8 cellular contexts compared by ENCODE assay signal in genomic region chr6:30885481-30885998, GRCh38. TPM values are rescaled to one million over a fixed set of nuclear protein-coding genes. Genes with fewer than 3 reads are reported as not detected.
A peak's percentile ranks its signal among the peaks of the same experiment; 100 is the strongest.
DNase-seq lines count a peak whose midpoint lies in the region; ATAC-seq, FAIRE-seq and TF ChIP-seq lines count a peak whose summit lies in the region.

No MANE protein-coding gene starts in this region.

- peaks cover 7% of the 10 kb centered on the region for H4K20me1 ChIP-seq in osteoblast (ENCODE audit: insufficient read depth, low read length)

- CTCF ChIA-PET in A549 (lab: Yijun Ruan, JAX), result interaction anchor here (0.5 to 3.7 kb wide), 9 partner anchors 27 to 494 kb away, joined by 3 to 25 read pairs (median 3); partner anchors contain the start of gene IER3

- H2AFZ ChIP-seq in osteoblast (ENCODE audit: low read length), result peak overlapping the region; percentile 54

- peak; percentile 28 to 60 for DNase-seq in A549 (ENCODE audit: low read depth in 1 of 2, low spot score in 1 of 2)
- DNase-seq in GM10266 (ENCODE audit: extremely low spot score), result peak; percentile 47
- DNase-seq in T-helper 17 cell, result no peak
- peak; percentile 19 for DNase-seq in fibroblast of villous mesenchyme (ENCODE audit: low read depth)
- DNase-seq in osteoblast (ENCODE audit: insufficient read length, low spot score, missing footprints), result peak; percentile 85

- TF ChIP-seq CTCF in A549 (IDR thresholded peaks at IDR 0.05) (no peak), GM10266 (IDR thresholded peaks at IDR 0.05; ENCODE audit: control insufficient read depth, insufficient read depth, low read depth, missing control alignments) (no peak), fibroblast of villous mesenchyme (IDR thresholded peaks at IDR 0.05; ENCODE audit: insufficient read depth, low read depth, low read length) (no peak), osteoblast (IDR thresholded peaks at IDR 0.05; ENCODE audit: extremely low read depth, low read depth, low read length) (no peak)

- H3K27ac ChIP-seq in A549, result peak overlapping the region; percentile 99
- peak overlapping the region; percentile 3 for H3K27ac ChIP-seq in osteoblast (ENCODE audit: low read depth, low read length)

- no peak for TF ChIP-seq RAD21 in A549 (conservative IDR thresholded peaks at IDR 0.05 in 1 of 2, IDR thresholded peaks at IDR 0.05 in 1 of 2)

- H3K27me3 Mint-ChIP-seq in T-helper 17 cell, result peaks cover 13% of the 10 kb centered on the region

- peak overlapping the region; percentile 90 for H3K4me3 Mint-ChIP-seq in T-helper 17 cell

- H3K36me3 ChIP-seq in osteoblast (ENCODE audit: insufficient read depth, low read length), result no peaks in the 10 kb centered on the region

- ATAC-seq in A549, result peak; percentile 28 to 38; a peak in 5 of 6 replicates
- ATAC-seq in T-helper 17 cell, result no peak
- no peak for ATAC-seq in GM18858 (IDR thresholded peaks at IDR 0.05; ENCODE audit: unreplicated experiment)
- ATAC-seq in GM21447 (IDR thresholded peaks at IDR 0.05; ENCODE audit: unreplicated experiment), result no peak
- ATAC-seq in HG02678 (IDR thresholded peaks at IDR 0.05; ENCODE audit: unreplicated experiment), result no peak

- H3K27ac Mint-ChIP-seq in T-helper 17 cell, result no peak overlapping the region

- peaks cover 7% of the 10 kb centered on the region for H3K36me3 Mint-ChIP-seq in T-helper 17 cell (ENCODE audit: low read depth)

- peaks cover 40% of the 10 kb centered on the region for H3K4me1 ChIP-seq in A549
- H3K4me1 ChIP-seq in osteoblast (ENCODE audit: insufficient read depth, low read length), result peaks cover 44% of the 10 kb centered on the region

- no peaks in the 10 kb centered on the region for H3K9me3 ChIP-seq in A549
- no peaks in the 10 kb centered on the region for H3K9me3 ChIP-seq in T-helper 17 cell (ENCODE audit: control insufficient read depth, low read length, poor library complexity, severe bottlenecking)
- no peaks in the 10 kb centered on the region for H3K9me3 ChIP-seq in osteoblast (ENCODE audit: low read depth, low read length)

- no peak for FAIRE-seq in A549 (lab: Jason Lieb, UNC)

- peaks cover 21% of the 10 kb centered on the region for H3K79me2 ChIP-seq in osteoblast (ENCODE audit: insufficient read depth, low read length)

- TF ChIP-seq POLR2A in A549 (IDR thresholded peaks at IDR 0.05; ENCODE audit: low read length), result no peak

- peak overlapping the region; percentile 74 for H3K4me2 ChIP-seq in A549
- H3K4me2 ChIP-seq in osteoblast (ENCODE audit: insufficient read depth, low read length), result peak overlapping the region; percentile 96

- H3K4me3 ChIP-seq in A549 (peak overlapping the region; percentile 98), fibroblast of villous mesenchyme (ENCODE audit: low read depth, low read length) (peak overlapping the region; percentile 74), osteoblast (ENCODE audit: insufficient read depth, low read length) (peak overlapping the region; percentile 79)

- H3K27me3 ChIP-seq in osteoblast (ENCODE audit: insufficient read depth, low read length), result no peaks in the 10 kb centered on the region

- no peak for TF ChIP-seq EP300 in A549 (IDR thresholded peaks at IDR 0.05)

- 5% methylated on average over 7 of the region's 7 CpGs for WGBS in A549 (ENCODE audit: missing lambda C conversion rate)

- POLR2A ChIA-PET in A549 (lab: Yijun Ruan, JAX), result interaction anchor here (0.5 to 2.0 kb wide), 6 partner anchors 22 to 207 kb away, joined by 3 to 10 read pairs (median 3); partner anchors contain the start of genes GTF2H4 and IER3

- H3K4me1 Mint-ChIP-seq in T-helper 17 cell, result peaks cover 29% of the 10 kb centered on the region

TF ChIP-seq in A549, 52 proteins besides CTCF, POLR2A, EP300 and RAD21:
- TF ChIP-seq CHD4 (IDR thresholded peaks at IDR 0.05; ENCODE audit: borderline replicate concordance) (no peak), SREBF2 (IDR thresholded peaks at IDR 0.05) (no peak), MAFK (IDR thresholded peaks at IDR 0.05; ENCODE audit: partially characterized antibody) (no peak), TFCP2L1 (CRISPR knock-in tag; IDR thresholded peaks at IDR 0.05) (no peak), JUNB (IDR thresholded peaks at IDR 0.05) (no peak), ZSCAN20 (CRISPR knock-in tag; IDR thresholded peaks at IDR 0.05) (no peak), MAX (IDR thresholded peaks at IDR 0.05) (no peak; the same call in 1 of the 2 replicates), CHD2 (IDR thresholded peaks at IDR 0.05; ENCODE audit: low read length, partially characterized antibody) (no peak), E2F6 (IDR thresholded peaks at IDR 0.05; ENCODE audit: borderline replicate concordance, low read depth) (no peak)
- TF ChIP-seq, protein P1, sequence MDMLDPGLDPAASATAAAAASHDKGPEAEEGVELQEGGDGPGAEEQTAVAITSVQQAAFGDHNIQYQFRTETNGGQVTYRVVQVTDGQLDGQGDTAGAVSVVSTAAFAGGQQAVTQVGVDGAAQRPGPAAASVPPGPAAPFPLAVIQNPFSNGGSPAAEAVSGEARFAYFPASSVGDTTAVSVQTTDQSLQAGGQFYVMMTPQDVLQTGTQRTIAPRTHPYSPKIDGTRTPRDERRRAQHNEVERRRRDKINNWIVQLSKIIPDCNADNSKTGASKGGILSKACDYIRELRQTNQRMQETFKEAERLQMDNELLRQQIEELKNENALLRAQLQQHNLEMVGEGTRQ (IDR thresholded peaks at IDR 0.05), result no peak
TF ChIP-seq in A549: peak in this region for 0.

RNA-seq across cellular contexts. Expression of gene DDR1, which starts 1.2 kb away (rescaled TPM):
- polyA plus RNA-seq in A549 (2011; rRNA removed) (19.8 and 25.8 TPM in 2 replicates), A549 (2017; fragmentation: RNase III; extraction: RNeasy Plus Mini Kit Qiagen cat#74134 plus additional on column Dnase treatment) (31.9 to 44.2 TPM (median 43.5 TPM) in 3 replicates)
- 16.8 and 23.0 TPM in 2 replicates for polyA plus RNA-seq in A549 (2012; cell fraction: cytosol; rRNA removed)
- 39.3 and 40.0 TPM in 2 replicates for polyA plus RNA-seq in A549 (2012; cell fraction: nucleus; rRNA removed)
- polyA minus RNA-seq in A549 (2011; rRNA and poly(A)+ RNA removed), result 48.5 and 53.6 TPM in 2 replicates
- total RNA-seq in T-helper 17 cell (1 to 10 TPM; 1.8 to 5.6 TPM), fibroblast of villous mesenchyme (19.3 and 32.4 TPM in 2 replicates), osteoblast (13.0 and 22.4 TPM in 2 replicates)

RNA-seq across cellular contexts. Expression of gene GTF2H4, which starts 22.5 kb away (rescaled TPM):
- polyA plus RNA-seq in A549 (2011; rRNA removed), result 19.7 and 24.8 TPM in 2 replicates
- polyA plus RNA-seq in A549 (2012; cell fraction: cytosol; rRNA removed), result 18.4 and 23.2 TPM in 2 replicates
- polyA plus RNA-seq in A549 (2012; cell fraction: nucleus; rRNA removed), result 40.1 and 43.4 TPM in 2 replicates
- polyA plus RNA-seq in A549 (2017; fragmentation: RNase III; extraction: RNeasy Plus Mini Kit Qiagen cat#74134 plus additional on column Dnase treatment), result 24.1 to 28.6 TPM (median 24.9 TPM) in 3 replicates
- 12.5 and 15.0 TPM in 2 replicates for polyA minus RNA-seq in A549 (2011; rRNA and poly(A)+ RNA removed)
- 10 to 100 TPM; 11.6 to 19.7 TPM for total RNA-seq in T-helper 17 cell
- 9.3 and 14.7 TPM in 2 replicates for total RNA-seq in fibroblast of villous mesenchyme
- total RNA-seq in osteoblast, result 8.8 and 10.9 TPM in 2 replicates

RNA-seq across cellular contexts. Expression of gene VARS2, which starts 28.5 kb away (rescaled TPM):
- polyA plus RNA-seq in A549 (2011; rRNA removed) (15.5 and 16.1 TPM in 2 replicates), A549 (2017; fragmentation: RNase III; extraction: RNeasy Plus Mini Kit Qiagen cat#74134 plus additional on column Dnase treatment) (12.4 to 15.2 TPM (median 15.0 TPM) in 3 replicates)
- 9.3 and 10.9 TPM in 2 replicates for polyA plus RNA-seq in A549 (2012; cell fraction: cytosol; rRNA removed)
- polyA plus RNA-seq in A549 (2012; cell fraction: nucleus; rRNA removed), result 45.6 and 48.3 TPM in 2 replicates
- polyA minus RNA-seq in A549 (2011; rRNA and poly(A)+ RNA removed), result 25.9 and 30.4 TPM in 2 replicates
- total RNA-seq in T-helper 17 cell (10 to 100 TPM; 24.4 to 30.5 TPM), fibroblast of villous mesenchyme (15.1 and 17.3 TPM in 2 replicates), osteoblast (14.5 and 15.6 TPM in 2 replicates)

RNA-seq across cellular contexts. Expression of gene SFTA2, which starts 46.4 kb away (rescaled TPM):
- not detected in 2 replicates for polyA plus RNA-seq in A549 (2011; rRNA removed)
- not detected in 2 replicates for polyA plus RNA-seq in A549 (2012; cell fraction: cytosol; rRNA removed)
- not detected in 2 replicates for polyA plus RNA-seq in A549 (2012; cell fraction: nucleus; rRNA removed)
- not detected in 3 replicates for polyA plus RNA-seq in A549 (2017; fragmentation: RNase III; extraction: RNeasy Plus Mini Kit Qiagen cat#74134 plus additional on column Dnase treatment)
- polyA minus RNA-seq in A549 (2011; rRNA and poly(A)+ RNA removed), result not detected in 2 replicates
- not detected for total RNA-seq in T-helper 17 cell
- not detected in 2 replicates for total RNA-seq in fibroblast of villous mesenchyme
- not detected in 2 replicates for total RNA-seq in osteoblast

RNA-seq across cellular contexts. Expression of gene MUCL3, which starts 55.2 kb away (rescaled TPM):
- 0.01 and 0.07 TPM in 2 replicates for polyA plus RNA-seq in A549 (2011; rRNA removed)
- polyA plus RNA-seq in A549 (2012; cell fraction: cytosol; rRNA removed), result 0.03 and 0.04 TPM in 2 replicates
- not detected in 2 replicates for polyA plus RNA-seq in A549 (2012; cell fraction: nucleus; rRNA removed)
- 0.03 to 0.08 TPM (median 0.04 TPM) in 3 replicates for polyA plus RNA-seq in A549 (2017; fragmentation: RNase III; extraction: RNeasy Plus Mini Kit Qiagen cat#74134 plus additional on column Dnase treatment)
- polyA minus RNA-seq in A549 (2011; rRNA and poly(A)+ RNA removed), result not detected in 2 replicates
- total RNA-seq in T-helper 17 cell, result not detected
- not detected in 2 replicates for total RNA-seq in fibroblast of villous mesenchyme
- total RNA-seq in osteoblast, result not detected in 2 replicates

Comparison
In these comparisons a context has a peak if more than half of its experiments do, and no peak if none do; other contexts are left out.
1. ATAC-seq: peak in A549 (2 of 2); none in T-helper 17 cell (single experiment), GM18858 (single experiment), GM21447 (single experiment) and HG02678 (single experiment).
2. DNase-seq: peak in A549 (2 of 2), GM10266 (single experiment), fibroblast of villous mesenchyme (single experiment) and osteoblast (single experiment); none in T-helper 17 cell (0 of 3).
3. Peak in every context shown above with its lines, with median percentiles within 50 percentile points of each other: H3K4me3 ChIP-seq.